In genomic region chr17:27906623-27907022, GRCh38 we compare ENCODE assay signal across 1 cellular context.
TF ChIP-seq lines count a peak whose summit lies in the region.

No MANE protein-coding gene starts in this region.

TF ChIP-seq in HepG2, 621 proteins besides CTCF, POLR2A, EP300 and RAD21 (continued from another document):
- TF ChIP-seq ZNF660 (CRISPR knock-in tag; IDR thresholded peaks at IDR 0.05; ENCODE audit: borderline replicate concordance, low read depth) (no peak), ZNF275 (CRISPR knock-in tag; IDR thresholded peaks at IDR 0.05; ENCODE audit: borderline replicate concordance) (no peak), MXD3 (CRISPR knock-in tag; IDR thresholded peaks at IDR 0.05) (no peak), ZNF318 (CRISPR knock-in tag; IDR thresholded peaks at IDR 0.05) (no peak), PCBP2 (optimal IDR thresholded peaks at IDR 0.05; ENCODE audit: low read depth, low read length, poor library complexity, severe bottlenecking) (no peak), PHF20 (CRISPR knock-in tag; IDR thresholded peaks at IDR 0.05) (no peak), LBX2 (CRISPR knock-in tag; IDR thresholded peaks at IDR 0.05; ENCODE audit: borderline replicate concordance) (no peak), YY1 (IDR thresholded peaks at IDR 0.05; ENCODE audit: insufficient read depth, insufficient replicate concordance, low read depth, low read length) (no peak)
